ENCODE assay signal across 19 cellular contexts in genomic region chr7:156461881-156462665, GRCh38.
"Had no signal": no experiment of that assay in that cellular context is flagged by ENCODE, and none has a peak within 500 bp of the region (broad histone marks: within the 10 kb centered on the region; RNA-seq: fewer than 3 reads in every experiment).

No MANE protein-coding gene starts in this region.

- H3K4me1 ChIP-seq: right atrium auricular region, suprapubic skin had no signal

- H3K4me3 Mint-ChIP-seq: activated CD4-positive, alpha-beta T cell treated with anti-CD3 and anti-CD28 coated beads for 36 hours; activated naive CD8-positive, alpha-beta T cell treated with anti-CD3 and anti-CD28 coated beads for 36 hours; activated T-helper 17 cell treated with anti-CD3 and anti-CD28 coated beads, Interleukin-2, amount 50 U/mL, for 72 hours; dendritic cell treated with granulocyte-macrophage colony-stimulating factor and Interleukin-4, amounts not matched to agents 40 ng/mL and 50 ng/mL, for 4 days; mesothelial cell of epicardium; natural killer cell treated with Interleukin-12 subunit alpha and Interleukin-12 subunit beta and Interleukin-15 and Interleukin-18, amount 100 ng/mL, for 72 hours; stimulated activated naive CD8-positive, alpha-beta T cell treated with anti-CD3 and anti-CD28 coated beads, Interleukin-15, Interleukin-2, amounts not matched to agents 100 ng/mL and 50 ng/mL, for 24 hours; WTC11 had no signal

- H3K9me3 Mint-ChIP-seq: activated naive CD8-positive, alpha-beta T cell treated with anti-CD3 and anti-CD28 coated beads for 36 hours; mesothelial cell of epicardium; natural killer cell treated with Interleukin-12 subunit alpha and Interleukin-12 subunit beta and Interleukin-15 and Interleukin-18, amount 100 ng/mL, for 72 hours; stimulated activated naive CD8-positive, alpha-beta T cell treated with anti-CD3 and anti-CD28 coated beads, Interleukin-15, Interleukin-2, amounts not matched to agents 100 ng/mL and 50 ng/mL, for 24 hours had no signal

- DNase-seq: activated CD4-positive, alpha-beta T cell treated with anti-CD3 and anti-CD28 coated beads for 36 hours; activated CD4-positive, alpha-beta T cell treated with anti-CD3 and anti-CD28 coated beads, Interleukin-2, amount 50 U/mL, for 48 hours; activated naive CD4-positive, alpha-beta T cell; activated naive CD8-positive, alpha-beta T cell treated with anti-CD3 and anti-CD28 coated beads for 36 hours; amniotic stem cell; effector memory CD4-positive, alpha-beta T cell; esophagus squamous epithelium; left colon; stimulated activated CD4-positive, alpha-beta T cell treated with anti-CD3 and anti-CD28 coated beads, Interleukin-12 subunit alpha, Interleukin-12 subunit beta, amount 100 ng/mL, for 4 hours; stimulated activated CD4-positive, alpha-beta T cell treated with anti-CD3 and anti-CD28 coated beads, Interleukin-1b, Interleukin-23, amount 100 ng/mL, for 48 hours had no signal

- H3K27ac Mint-ChIP-seq: activated CD4-positive, alpha-beta T cell treated with anti-CD3 and anti-CD28 coated beads for 36 hours; activated naive CD8-positive, alpha-beta T cell treated with anti-CD3 and anti-CD28 coated beads for 36 hours; activated T-helper 17 cell treated with anti-CD3 and anti-CD28 coated beads, Interleukin-2, amount 50 U/mL, for 72 hours; dendritic cell treated with granulocyte-macrophage colony-stimulating factor and Interleukin-4, amounts not matched to agents 40 ng/mL and 50 ng/mL, for 4 days; mesothelial cell of epicardium; natural killer cell treated with Interleukin-12 subunit alpha and Interleukin-12 subunit beta and Interleukin-15 and Interleukin-18, amount 100 ng/mL, for 72 hours; stimulated activated naive CD8-positive, alpha-beta T cell treated with anti-CD3 and anti-CD28 coated beads, Interleukin-15, Interleukin-2, amounts not matched to agents 100 ng/mL and 50 ng/mL, for 24 hours; WTC11 had no signal

- H3K27me3 ChIP-seq: right atrium auricular region, suprapubic skin had no signal

- H3K4me1 Mint-ChIP-seq: activated CD4-positive, alpha-beta T cell treated with anti-CD3 and anti-CD28 coated beads for 36 hours; activated naive CD8-positive, alpha-beta T cell treated with anti-CD3 and anti-CD28 coated beads for 36 hours; activated T-helper 17 cell treated with anti-CD3 and anti-CD28 coated beads, Interleukin-2, amount 50 U/mL, for 72 hours; mesothelial cell of epicardium had no signal

- H3K4me3 ChIP-seq: esophagus squamous epithelium, lung, right atrium auricular region, suprapubic skin had no signal

- H3K36me3 Mint-ChIP-seq: activated naive CD8-positive, alpha-beta T cell treated with anti-CD3 and anti-CD28 coated beads for 36 hours; mesothelial cell of epicardium; natural killer cell treated with Interleukin-12 subunit alpha and Interleukin-12 subunit beta and Interleukin-15 and Interleukin-18, amount 100 ng/mL, for 72 hours had no signal

- H3K9me3 ChIP-seq: esophagus squamous epithelium, suprapubic skin had no signal

- H3K36me3 ChIP-seq: esophagus squamous epithelium, right atrium auricular region, suprapubic skin had no signal

- H3K27ac ChIP-seq: esophagus squamous epithelium, right atrium auricular region, suprapubic skin had no signal
